In genomic region chr3:96213393-96213792, GRCh38 we compare ENCODE assay signal across 20 cellular contexts.
"Had no signal": no experiment of that assay in that cellular context is flagged by ENCODE, and none has a peak within 500 bp of the region (broad histone marks: within the 10 kb centered on the region; RNA-seq: fewer than 3 reads in every experiment).

No MANE protein-coding gene starts in this region.

- H3K27ac ChIP-seq: adrenal gland, coronary artery, esophagus muscularis mucosa, thoracic aorta, upper lobe of right lung had no signal

- DNase-seq: activated CD4-positive, alpha-beta memory T cell treated with anti-CD3 and anti-CD28 coated beads for 36 hours; activated CD4-positive, alpha-beta T cell treated with anti-CD3 and anti-CD28 coated beads for 36 hours; activated CD8-positive, alpha-beta memory T cell treated with anti-CD3 and anti-CD28 coated beads, Interleukin-2, amount 10 ng/mL, durations not matched to agents 7 days and 5 days; activated effector memory CD4-positive, alpha-beta T cell treated with Interleukin-2 at 50 U/mL for 16 hours; activated T-cell treated with anti-CD3 and anti-CD28 coated beads, Interleukin-2, amount 50 U/mL, for 1 hour; adrenal gland; central memory CD4-positive, alpha-beta T cell; foreskin fibroblast; glutamatergic neuron; left ventricle myocardium superior; mesenchymal stem cell; naive thymus-derived CD8-positive, alpha-beta T cell; stimulated activated CD4-positive, alpha-beta T cell treated with anti-CD3 and anti-CD28 coated beads, Interleukin-12 subunit alpha, Interleukin-12 subunit beta, amount 100 ng/mL, for 4 hours; stimulated activated CD4-positive, alpha-beta T cell treated with anti-CD3 and anti-CD28 coated beads, Interleukin-2, amount 100 ng/mL, for 24 hours; upper lobe of right lung had no signal

- H3K9me3 ChIP-seq: adrenal gland, esophagus muscularis mucosa, thoracic aorta, upper lobe of right lung had no signal

- H3K27me3 ChIP-seq: adrenal gland, esophagus muscularis mucosa, upper lobe of right lung had no signal

- H3K36me3 Mint-ChIP-seq: activated CD4-positive, alpha-beta memory T cell treated with anti-CD3 and anti-CD28 coated beads for 36 hours; activated CD8-positive, alpha-beta memory T cell treated with anti-CD3 and anti-CD28 coated beads, Interleukin-2, amount 10 ng/mL, durations not matched to agents 7 days and 5 days; activated naive CD4-positive, alpha-beta T cell treated with anti-CD3 and anti-CD28 coated beads, Interleukin-2, amount 50 U/mL, for 24 hours; naive thymus-derived CD8-positive, alpha-beta T cell; stimulated activated effector memory CD8-positive, alpha-beta T cell treated with anti-CD3 and anti-CD28 coated beads, Interleukin-12 subunit alpha, Interleukin-12 subunit beta, amount 100 ng/mL, for 72 hours had no signal

- ATAC-seq: activated CD4-positive, alpha-beta T cell treated with anti-CD3 and anti-CD28 coated beads for 36 hours; activated CD8-positive, alpha-beta memory T cell treated with anti-CD3 and anti-CD28 coated beads, Interleukin-2, amount 10 ng/mL, durations not matched to agents 7 days and 5 days; left ventricle myocardium superior; naive thymus-derived CD8-positive, alpha-beta T cell; stimulated activated effector memory CD8-positive, alpha-beta T cell treated with anti-CD3 and anti-CD28 coated beads, Interleukin-12 subunit alpha, Interleukin-12 subunit beta, amount 100 ng/mL, for 72 hours; upper lobe of right lung had no signal

- H3K27me3 Mint-ChIP-seq: activated CD4-positive, alpha-beta memory T cell treated with anti-CD3 and anti-CD28 coated beads for 36 hours; activated CD4-positive, alpha-beta T cell treated with anti-CD3 and anti-CD28 coated beads for 36 hours; activated CD8-positive, alpha-beta memory T cell treated with anti-CD3 and anti-CD28 coated beads, Interleukin-2, amount 10 ng/mL, durations not matched to agents 7 days and 5 days; activated naive CD4-positive, alpha-beta T cell treated with anti-CD3 and anti-CD28 coated beads, Interleukin-2, amount 50 U/mL, for 24 hours; naive thymus-derived CD8-positive, alpha-beta T cell had no signal

- H3K4me1 Mint-ChIP-seq: activated CD4-positive, alpha-beta T cell treated with anti-CD3 and anti-CD28 coated beads for 36 hours; activated CD8-positive, alpha-beta memory T cell treated with anti-CD3 and anti-CD28 coated beads, Interleukin-2, amount 10 ng/mL, durations not matched to agents 7 days and 5 days; activated naive CD4-positive, alpha-beta T cell treated with anti-CD3 and anti-CD28 coated beads, Interleukin-2, amount 50 U/mL, for 24 hours; naive thymus-derived CD8-positive, alpha-beta T cell; stimulated activated effector memory CD8-positive, alpha-beta T cell treated with anti-CD3 and anti-CD28 coated beads, Interleukin-12 subunit alpha, Interleukin-12 subunit beta, amount 100 ng/mL, for 72 hours had no signal

- H3K4me3 Mint-ChIP-seq: activated CD4-positive, alpha-beta memory T cell treated with anti-CD3 and anti-CD28 coated beads for 36 hours; activated CD4-positive, alpha-beta T cell treated with anti-CD3 and anti-CD28 coated beads for 36 hours; activated CD8-positive, alpha-beta memory T cell treated with anti-CD3 and anti-CD28 coated beads, Interleukin-2, amount 10 ng/mL, durations not matched to agents 7 days and 5 days; activated naive CD4-positive, alpha-beta T cell treated with anti-CD3 and anti-CD28 coated beads, Interleukin-2, amount 50 U/mL, for 24 hours; naive thymus-derived CD8-positive, alpha-beta T cell; stimulated activated effector memory CD8-positive, alpha-beta T cell treated with anti-CD3 and anti-CD28 coated beads, Interleukin-12 subunit alpha, Interleukin-12 subunit beta, amount 100 ng/mL, for 72 hours had no signal

- H3K4me1 ChIP-seq: adrenal gland, esophagus muscularis mucosa, upper lobe of right lung had no signal

- H3K36me3 ChIP-seq: adrenal gland, esophagus muscularis mucosa, thoracic aorta, upper lobe of right lung had no signal

- H3K27ac Mint-ChIP-seq: activated CD4-positive, alpha-beta memory T cell treated with anti-CD3 and anti-CD28 coated beads for 36 hours; activated CD4-positive, alpha-beta T cell treated with anti-CD3 and anti-CD28 coated beads for 36 hours; activated CD8-positive, alpha-beta memory T cell treated with anti-CD3 and anti-CD28 coated beads, Interleukin-2, amount 10 ng/mL, durations not matched to agents 7 days and 5 days; activated naive CD4-positive, alpha-beta T cell treated with anti-CD3 and anti-CD28 coated beads, Interleukin-2, amount 50 U/mL, for 24 hours; naive thymus-derived CD8-positive, alpha-beta T cell; stimulated activated effector memory CD8-positive, alpha-beta T cell treated with anti-CD3 and anti-CD28 coated beads, Interleukin-12 subunit alpha, Interleukin-12 subunit beta, amount 100 ng/mL, for 72 hours had no signal

- H3K4me3 ChIP-seq: adrenal gland, coronary artery, esophagus muscularis mucosa, thoracic aorta, upper lobe of right lung had no signal
